Comparison of ENCODE assay signal across 8 cellular contexts in genomic region chr6:26122793-26123674, GRCh38. TPM values are rescaled to one million over a fixed set of nuclear protein-coding genes. Genes with fewer than 3 reads are reported as not detected.
DNase-seq lines count a peak whose midpoint lies in the region; ATAC-seq and TF ChIP-seq lines count a peak whose summit lies in the region.

No MANE protein-coding gene starts in this region.

- peak overlapping the region; percentile 99 for H3K4me3 Mint-ChIP-seq in T-helper 1 cell treated with Interleukin-12 subunit alpha and Interleukin-12 subunit beta and Interleukin-4 antibody, amounts not matched to agents 30 μg/mL and 1 μg/mL, for 36 hours

- in situ Hi-C loops in GM13977 (cut with MboI; ENCODE audit: low pct_unique_long_range_greater_than_20kb, low sequenced_read_pairs, unreplicated experiment), result loop anchor here (5.0 kb wide), 1 partner anchor 74 kb away; a partner anchor contains a TSS

- H3K27me3 ChIP-seq in left ventricle myocardium inferior (ENCODE audit: low read depth) (no peaks in the 10 kb centered on the region), upper lobe of right lung (no peaks in the 10 kb centered on the region)

- ATAC-seq in HG02884 (IDR thresholded peaks at IDR 0.05; ENCODE audit: unreplicated experiment), result peak; percentile 56
- peak; percentile 87 for ATAC-seq in upper lobe of right lung

- peaks cover 3% of the 10 kb centered on the region for H3K27me3 Mint-ChIP-seq in T-helper 1 cell treated with Interleukin-12 subunit alpha and Interleukin-12 subunit beta and Interleukin-4 antibody, amounts not matched to agents 30 μg/mL and 1 μg/mL, for 36 hours (ENCODE audit: low read depth)

- intact Hi-C loops in left ventricle myocardium inferior (cut with micrococcal nuclease), result no loop called here
- intact Hi-C loops in posterior vena cava (cut with DNase I), result loop anchor here in 1 of 2 donors (10.0 kb wide), 1 partner anchor 82 kb away; a partner anchor contains a TSS
- intact Hi-C loops in upper lobe of right lung (cut with DNase I), result no loop called here

- peaks cover 32% of the 10 kb centered on the region for H3K36me3 Mint-ChIP-seq in T-helper 1 cell treated with Interleukin-12 subunit alpha and Interleukin-12 subunit beta and Interleukin-4 antibody, amounts not matched to agents 30 μg/mL and 1 μg/mL, for 36 hours (ENCODE audit: low read depth)

- peaks cover 51% of the 10 kb centered on the region for H3K4me1 ChIP-seq in left ventricle myocardium inferior
- peaks cover 16% of the 10 kb centered on the region for H3K4me1 ChIP-seq in upper lobe of right lung

- peaks cover 12% of the 10 kb centered on the region for H3K36me3 ChIP-seq in left ventricle myocardium inferior
- H3K36me3 ChIP-seq in upper lobe of right lung, result peaks cover 11% of the 10 kb centered on the region

- TF ChIP-seq CTCF in GM13977 (IDR thresholded peaks at IDR 0.05; ENCODE audit: extremely low read depth, insufficient read depth, missing control alignments) (no peak), left ventricle myocardium inferior (IDR thresholded peaks at IDR 0.05; ENCODE audit: borderline replicate concordance) (no peak), upper lobe of right lung (IDR thresholded peaks at IDR 0.05) (no peak)

- peak overlapping the region; percentile 99 for H3K27ac ChIP-seq in left ventricle myocardium inferior (replicated peaks)
- peak overlapping the region; percentile 99 for H3K27ac ChIP-seq in upper lobe of right lung

- peak overlapping the region; percentile 89 for H3K4me3 ChIP-seq in left ventricle myocardium inferior
- peak overlapping the region; percentile 76 for H3K4me3 ChIP-seq in upper lobe of right lung

- H3K4me1 Mint-ChIP-seq in T-helper 1 cell treated with Interleukin-12 subunit alpha and Interleukin-12 subunit beta and Interleukin-4 antibody, amounts not matched to agents 30 μg/mL and 1 μg/mL, for 36 hours (ENCODE audit: low read depth), result peaks cover 39% of the 10 kb centered on the region

- H3K9me3 ChIP-seq in left ventricle myocardium inferior (replicated peaks), result no peaks in the 10 kb centered on the region
- H3K9me3 ChIP-seq in upper lobe of right lung, result no peaks in the 10 kb centered on the region

- H3K9me3 Mint-ChIP-seq in T-helper 1 cell treated with Interleukin-12 subunit alpha and Interleukin-12 subunit beta and Interleukin-4 antibody, amounts not matched to agents 30 μg/mL and 1 μg/mL, for 36 hours, result no peaks in the 10 kb centered on the region

- H3K27ac Mint-ChIP-seq in T-helper 1 cell treated with Interleukin-12 subunit alpha and Interleukin-12 subunit beta and Interleukin-4 antibody, amounts not matched to agents 30 μg/mL and 1 μg/mL, for 36 hours, result peak overlapping the region; percentile 96

- DNase-seq in GM13977 (ENCODE audit: low spot score), result peak; percentile 82
- DNase-seq in NCI-H1694 (lab: John Stamatoyannopoulos, UW), result peak; percentile 91
- DNase-seq in amygdala (lab: John Stamatoyannopoulos, UW), result peak; percentile 18 to 96 (median 84)
- DNase-seq in left ventricle myocardium inferior, result peak; percentile 92
- DNase-seq in posterior vena cava (ENCODE audit: low spot score), result peak; percentile 95
- peak; percentile 90 for DNase-seq in upper lobe of right lung

RNA-seq across cellular contexts. Expression of gene HFE, which starts 35.8 kb away (rescaled TPM):
- total RNA-seq in left ventricle myocardium inferior (3.4 TPM), posterior vena cava (10 to 100 TPM in 1 of 2 donors, 1 to 10 TPM in 1; 5.5 to 11.8 TPM), upper lobe of right lung (9.2 TPM)

Comparison
In these comparisons a context has a peak if more than half of its experiments do, and no peak if none do; other contexts are left out.
1. Peak in every context shown above with its lines: DNase-seq, ATAC-seq, H3K4me3 ChIP-seq and H3K27ac ChIP-seq.